1 cellular context compared by ENCODE assay signal in the genomic region with DNA sequence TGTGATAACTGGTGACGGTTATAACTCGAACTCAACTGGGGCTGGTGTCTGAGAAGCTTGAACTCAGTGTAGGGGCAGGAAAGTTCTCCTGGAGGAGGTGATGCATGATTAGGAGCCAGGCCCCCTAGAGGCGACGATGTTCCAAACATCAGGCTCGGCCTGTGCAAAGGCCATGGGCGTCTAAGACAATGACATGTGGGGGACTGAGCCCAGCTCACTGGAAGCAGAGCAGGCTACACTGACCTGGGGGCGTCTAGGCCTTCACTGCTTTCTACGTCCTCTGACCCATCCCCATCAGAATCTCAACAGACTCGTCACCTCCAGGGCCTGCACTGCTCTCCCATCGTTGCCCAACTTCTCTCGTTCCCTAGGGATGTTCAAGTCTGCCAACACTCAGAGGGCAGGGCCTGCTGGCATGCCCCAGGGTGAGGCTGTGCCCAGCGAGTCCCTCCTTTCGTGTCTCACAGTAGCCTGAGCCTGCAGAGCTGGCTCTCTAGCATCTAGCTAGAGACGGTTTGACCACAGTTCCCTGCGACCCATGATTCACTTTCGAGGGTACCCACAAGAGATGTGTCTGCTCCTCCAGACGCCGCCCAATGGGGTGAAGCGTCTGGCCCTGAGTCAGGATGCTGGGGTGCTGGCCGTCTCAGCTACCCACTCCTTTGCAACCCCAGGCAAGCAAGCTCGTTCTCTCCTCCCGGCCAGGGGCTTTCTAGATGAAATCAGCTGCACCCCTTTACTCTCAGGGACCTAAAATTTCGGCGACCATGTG.
TF ChIP-seq lines count a peak whose summit lies in the region.

No MANE protein-coding gene starts in this region.

TF ChIP-seq in HepG2, 621 proteins besides CTCF, POLR2A, EP300 and RAD21 (continued from another document and continues in another):
- TF ChIP-seq, protein P1, sequence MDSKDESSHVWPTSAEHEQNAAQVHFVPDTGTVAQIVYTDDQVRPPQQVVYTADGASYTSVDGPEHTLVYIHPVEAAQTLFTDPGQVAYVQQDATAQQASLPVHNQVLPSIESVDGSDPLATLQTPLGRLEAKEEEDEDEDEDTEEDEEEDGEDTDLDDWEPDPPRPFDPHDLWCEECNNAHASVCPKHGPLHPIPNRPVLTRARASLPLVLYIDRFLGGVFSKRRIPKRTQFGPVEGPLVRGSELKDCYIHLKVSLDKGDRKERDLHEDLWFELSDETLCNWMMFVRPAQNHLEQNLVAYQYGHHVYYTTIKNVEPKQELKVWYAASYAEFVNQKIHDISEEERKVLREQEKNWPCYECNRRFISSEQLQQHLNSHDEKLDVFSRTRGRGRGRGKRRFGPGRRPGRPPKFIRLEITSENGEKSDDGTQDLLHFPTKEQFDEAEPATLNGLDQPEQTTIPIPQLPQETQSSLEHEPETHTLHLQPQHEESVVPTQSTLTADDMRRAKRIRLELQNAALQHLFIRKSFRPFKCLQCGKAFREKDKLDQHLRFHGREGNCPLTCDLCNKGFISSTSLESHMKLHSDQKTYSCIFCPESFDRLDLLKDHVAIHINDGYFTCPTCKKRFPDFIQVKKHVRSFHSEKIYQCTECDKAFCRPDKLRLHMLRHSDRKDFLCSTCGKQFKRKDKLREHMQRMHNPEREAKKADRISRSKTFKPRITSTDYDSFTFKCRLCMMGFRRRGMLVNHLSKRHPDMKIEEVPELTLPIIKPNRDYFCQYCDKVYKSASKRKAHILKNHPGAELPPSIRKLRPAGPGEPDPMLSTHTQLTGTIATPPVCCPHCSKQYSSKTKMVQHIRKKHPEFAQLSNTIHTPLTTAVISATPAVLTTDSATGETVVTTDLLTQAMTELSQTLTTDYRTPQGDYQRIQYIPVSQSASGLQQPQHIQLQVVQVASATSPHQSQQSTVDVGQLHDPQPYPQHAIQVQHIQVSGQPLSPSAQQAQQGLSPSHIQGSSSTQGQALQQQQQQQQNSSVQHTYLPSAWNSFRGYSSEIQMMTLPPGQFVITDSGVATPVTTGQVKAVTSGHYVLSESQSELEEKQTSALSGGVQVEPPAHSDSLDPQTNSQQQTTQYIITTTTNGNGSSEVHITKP (CRISPR knock-in tag; IDR thresholded peaks at IDR 0.05; ENCODE audit: low read depth): peak; percentile 94
- no peak for TF ChIP-seq MAF1 (CRISPR knock-in tag; IDR thresholded peaks at IDR 0.05; ENCODE audit: borderline replicate concordance)
- TF ChIP-seq, protein P2, sequence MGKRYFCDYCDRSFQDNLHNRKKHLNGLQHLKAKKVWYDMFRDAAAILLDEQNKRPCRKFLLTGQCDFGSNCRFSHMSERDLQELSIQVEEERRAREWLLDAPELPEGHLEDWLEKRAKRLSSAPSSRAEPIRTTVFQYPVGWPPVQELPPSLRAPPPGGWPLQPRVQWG (CRISPR knock-in tag; IDR thresholded peaks at IDR 0.05; ENCODE audit: borderline replicate concordance, low read depth): no peak
- TF ChIP-seq NR2C2 (CRISPR knock-in tag; IDR thresholded peaks at IDR 0.05; ENCODE audit: borderline replicate concordance): no peak
- TF ChIP-seq ZNF263 (CRISPR knock-in tag; IDR thresholded peaks at IDR 0.05): no peak
- TF ChIP-seq AKAP8 (CRISPR knock-in tag; IDR thresholded peaks at IDR 0.05): no peak
- no peak for TF ChIP-seq ZNF569 (CRISPR knock-in tag; IDR thresholded peaks at IDR 0.05; ENCODE audit: borderline replicate concordance)
- TF ChIP-seq XRCC5 (optimal IDR thresholded peaks at IDR 0.05; ENCODE audit: low read length): peak; percentile 79
- no peak for TF ChIP-seq DMAP1 (CRISPR knock-in tag; IDR thresholded peaks at IDR 0.05)
- no peak for TF ChIP-seq ZNF616 (CRISPR knock-in tag; IDR thresholded peaks at IDR 0.05; ENCODE audit: low read depth)
- no peak for TF ChIP-seq NCOA5 (CRISPR knock-in tag; IDR thresholded peaks at IDR 0.05)
- TF ChIP-seq PHB2 (IDR thresholded peaks at IDR 0.05; ENCODE audit: partially characterized antibody): no peak
- TF ChIP-seq ZNF225 (CRISPR knock-in tag; IDR thresholded peaks at IDR 0.05): no peak
- TF ChIP-seq IKZF1 (IDR thresholded peaks at IDR 0.05): no peak
- TF ChIP-seq ZSCAN29 (CRISPR knock-in tag; conservative IDR thresholded peaks at IDR 0.05): no peak
- TF ChIP-seq, protein P3, sequence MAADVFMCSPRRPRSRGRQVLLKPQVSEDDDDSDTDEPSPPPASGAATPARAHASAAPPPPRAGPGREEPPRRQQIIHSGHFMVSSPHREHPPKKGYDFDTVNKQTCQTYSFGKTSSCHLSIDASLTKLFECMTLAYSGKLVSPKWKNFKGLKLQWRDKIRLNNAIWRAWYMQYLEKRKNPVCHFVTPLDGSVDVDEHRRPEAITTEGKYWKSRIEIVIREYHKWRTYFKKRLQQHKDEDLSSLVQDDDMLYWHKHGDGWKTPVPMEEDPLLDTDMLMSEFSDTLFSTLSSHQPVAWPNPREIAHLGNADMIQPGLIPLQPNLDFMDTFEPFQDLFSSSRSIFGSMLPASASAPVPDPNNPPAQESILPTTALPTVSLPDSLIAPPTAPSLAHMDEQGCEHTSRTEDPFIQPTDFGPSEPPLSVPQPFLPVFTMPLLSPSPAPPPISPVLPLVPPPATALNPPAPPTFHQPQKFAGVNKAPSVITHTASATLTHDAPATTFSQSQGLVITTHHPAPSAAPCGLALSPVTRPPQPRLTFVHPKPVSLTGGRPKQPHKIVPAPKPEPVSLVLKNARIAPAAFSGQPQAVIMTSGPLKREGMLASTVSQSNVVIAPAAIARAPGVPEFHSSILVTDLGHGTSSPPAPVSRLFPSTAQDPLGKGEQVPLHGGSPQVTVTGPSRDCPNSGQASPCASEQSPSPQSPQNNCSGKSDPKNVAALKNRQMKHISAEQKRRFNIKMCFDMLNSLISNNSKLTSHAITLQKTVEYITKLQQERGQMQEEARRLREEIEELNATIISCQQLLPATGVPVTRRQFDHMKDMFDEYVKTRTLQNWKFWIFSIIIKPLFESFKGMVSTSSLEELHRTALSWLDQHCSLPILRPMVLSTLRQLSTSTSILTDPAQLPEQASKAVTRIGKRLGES (CRISPR knock-in tag; IDR thresholded peaks at IDR 0.05; ENCODE audit: borderline replicate concordance): no peak
- no peak for TF ChIP-seq NFE2 (CRISPR knock-in tag; IDR thresholded peaks at IDR 0.05)
- TF ChIP-seq, protein P4, sequence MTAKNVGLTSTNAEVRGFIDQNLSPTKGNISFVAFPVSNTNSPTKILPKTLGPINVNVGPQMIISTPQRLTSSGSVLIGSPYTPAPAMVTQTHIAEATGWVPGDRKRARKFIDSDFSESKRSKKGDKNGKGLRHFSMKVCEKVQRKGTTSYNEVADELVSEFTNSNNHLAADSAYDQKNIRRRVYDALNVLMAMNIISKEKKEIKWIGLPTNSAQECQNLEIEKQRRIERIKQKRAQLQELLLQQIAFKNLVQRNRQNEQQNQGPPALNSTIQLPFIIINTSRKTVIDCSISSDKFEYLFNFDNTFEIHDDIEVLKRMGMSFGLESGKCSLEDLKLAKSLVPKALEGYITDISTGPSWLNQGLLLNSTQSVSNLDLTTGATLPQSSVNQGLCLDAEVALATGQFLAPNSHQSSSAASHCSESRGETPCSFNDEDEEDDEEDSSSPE (CRISPR knock-in tag; IDR thresholded peaks at IDR 0.05): no peak
- peak; percentile 63 for TF ChIP-seq KDM1A (CRISPR knock-in tag; IDR thresholded peaks at IDR 0.05)
- TF ChIP-seq ZNF678 (CRISPR knock-in tag; IDR thresholded peaks at IDR 0.05): no peak
- TF ChIP-seq POGZ (CRISPR knock-in tag; IDR thresholded peaks at IDR 0.05): no peak
- TF ChIP-seq, protein P5, sequence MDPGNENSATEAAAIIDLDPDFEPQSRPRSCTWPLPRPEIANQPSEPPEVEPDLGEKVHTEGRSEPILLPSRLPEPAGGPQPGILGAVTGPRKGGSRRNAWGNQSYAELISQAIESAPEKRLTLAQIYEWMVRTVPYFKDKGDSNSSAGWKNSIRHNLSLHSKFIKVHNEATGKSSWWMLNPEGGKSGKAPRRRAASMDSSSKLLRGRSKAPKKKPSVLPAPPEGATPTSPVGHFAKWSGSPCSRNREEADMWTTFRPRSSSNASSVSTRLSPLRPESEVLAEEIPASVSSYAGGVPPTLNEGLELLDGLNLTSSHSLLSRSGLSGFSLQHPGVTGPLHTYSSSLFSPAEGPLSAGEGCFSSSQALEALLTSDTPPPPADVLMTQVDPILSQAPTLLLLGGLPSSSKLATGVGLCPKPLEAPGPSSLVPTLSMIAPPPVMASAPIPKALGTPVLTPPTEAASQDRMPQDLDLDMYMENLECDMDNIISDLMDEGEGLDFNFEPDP (CRISPR knock-in tag; conservative IDR thresholded peaks at IDR 0.05): no peak
- TF ChIP-seq ZEB1 (IDR thresholded peaks at IDR 0.05; ENCODE audit: insufficient replicate concordance, low read depth): no peak
- TF ChIP-seq, protein P6, sequence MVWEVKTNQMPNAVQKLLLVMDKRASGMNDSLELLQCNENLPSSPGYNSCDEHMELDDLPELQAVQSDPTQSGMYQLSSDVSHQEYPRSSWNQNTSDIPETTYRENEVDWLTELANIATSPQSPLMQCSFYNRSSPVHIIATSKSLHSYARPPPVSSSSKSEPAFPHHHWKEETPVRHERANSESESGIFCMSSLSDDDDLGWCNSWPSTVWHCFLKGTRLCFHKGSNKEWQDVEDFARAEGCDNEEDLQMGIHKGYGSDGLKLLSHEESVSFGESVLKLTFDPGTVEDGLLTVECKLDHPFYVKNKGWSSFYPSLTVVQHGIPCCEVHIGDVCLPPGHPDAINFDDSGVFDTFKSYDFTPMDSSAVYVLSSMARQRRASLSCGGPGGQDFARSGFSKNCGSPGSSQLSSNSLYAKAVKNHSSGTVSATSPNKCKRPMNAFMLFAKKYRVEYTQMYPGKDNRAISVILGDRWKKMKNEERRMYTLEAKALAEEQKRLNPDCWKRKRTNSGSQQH (CRISPR knock-in tag; IDR thresholded peaks at IDR 0.05; ENCODE audit: low read depth): no peak
- no peak; the same call in 1 of the 2 replicates for TF ChIP-seq SOX5 (CRISPR knock-in tag; IDR thresholded peaks at IDR 0.05; ENCODE audit: borderline replicate concordance)
- TF ChIP-seq, protein P7, sequence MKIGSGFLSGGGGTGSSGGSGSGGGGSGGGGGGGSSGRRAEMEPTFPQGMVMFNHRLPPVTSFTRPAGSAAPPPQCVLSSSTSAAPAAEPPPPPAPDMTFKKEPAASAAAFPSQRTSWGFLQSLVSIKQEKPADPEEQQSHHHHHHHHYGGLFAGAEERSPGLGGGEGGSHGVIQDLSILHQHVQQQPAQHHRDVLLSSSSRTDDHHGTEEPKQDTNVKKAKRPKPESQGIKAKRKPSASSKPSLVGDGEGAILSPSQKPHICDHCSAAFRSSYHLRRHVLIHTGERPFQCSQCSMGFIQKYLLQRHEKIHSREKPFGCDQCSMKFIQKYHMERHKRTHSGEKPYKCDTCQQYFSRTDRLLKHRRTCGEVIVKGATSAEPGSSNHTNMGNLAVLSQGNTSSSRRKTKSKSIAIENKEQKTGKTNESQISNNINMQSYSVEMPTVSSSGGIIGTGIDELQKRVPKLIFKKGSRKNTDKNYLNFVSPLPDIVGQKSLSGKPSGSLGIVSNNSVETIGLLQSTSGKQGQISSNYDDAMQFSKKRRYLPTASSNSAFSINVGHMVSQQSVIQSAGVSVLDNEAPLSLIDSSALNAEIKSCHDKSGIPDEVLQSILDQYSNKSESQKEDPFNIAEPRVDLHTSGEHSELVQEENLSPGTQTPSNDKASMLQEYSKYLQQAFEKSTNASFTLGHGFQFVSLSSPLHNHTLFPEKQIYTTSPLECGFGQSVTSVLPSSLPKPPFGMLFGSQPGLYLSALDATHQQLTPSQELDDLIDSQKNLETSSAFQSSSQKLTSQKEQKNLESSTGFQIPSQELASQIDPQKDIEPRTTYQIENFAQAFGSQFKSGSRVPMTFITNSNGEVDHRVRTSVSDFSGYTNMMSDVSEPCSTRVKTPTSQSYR (CRISPR knock-in tag; IDR thresholded peaks at IDR 0.05; ENCODE audit: borderline replicate concordance): no peak
- no peak for TF ChIP-seq PAX8 (CRISPR knock-in tag; IDR thresholded peaks at IDR 0.05; ENCODE audit: borderline replicate concordance)
- peak; percentile 80 for TF ChIP-seq SAP130 (CRISPR knock-in tag; IDR thresholded peaks at IDR 0.05; ENCODE audit: low read depth)
- TF ChIP-seq NFYB (CRISPR knock-in tag; IDR thresholded peaks at IDR 0.05): no peak
- no peak for TF ChIP-seq NONO (IDR thresholded peaks at IDR 0.05)
- TF ChIP-seq NONO (CRISPR knock-in tag; conservative IDR thresholded peaks at IDR 0.05): 0 out of 2 replicates have a peak, but pooled peaks have one; percentile 26
- TF ChIP-seq, protein P8, sequence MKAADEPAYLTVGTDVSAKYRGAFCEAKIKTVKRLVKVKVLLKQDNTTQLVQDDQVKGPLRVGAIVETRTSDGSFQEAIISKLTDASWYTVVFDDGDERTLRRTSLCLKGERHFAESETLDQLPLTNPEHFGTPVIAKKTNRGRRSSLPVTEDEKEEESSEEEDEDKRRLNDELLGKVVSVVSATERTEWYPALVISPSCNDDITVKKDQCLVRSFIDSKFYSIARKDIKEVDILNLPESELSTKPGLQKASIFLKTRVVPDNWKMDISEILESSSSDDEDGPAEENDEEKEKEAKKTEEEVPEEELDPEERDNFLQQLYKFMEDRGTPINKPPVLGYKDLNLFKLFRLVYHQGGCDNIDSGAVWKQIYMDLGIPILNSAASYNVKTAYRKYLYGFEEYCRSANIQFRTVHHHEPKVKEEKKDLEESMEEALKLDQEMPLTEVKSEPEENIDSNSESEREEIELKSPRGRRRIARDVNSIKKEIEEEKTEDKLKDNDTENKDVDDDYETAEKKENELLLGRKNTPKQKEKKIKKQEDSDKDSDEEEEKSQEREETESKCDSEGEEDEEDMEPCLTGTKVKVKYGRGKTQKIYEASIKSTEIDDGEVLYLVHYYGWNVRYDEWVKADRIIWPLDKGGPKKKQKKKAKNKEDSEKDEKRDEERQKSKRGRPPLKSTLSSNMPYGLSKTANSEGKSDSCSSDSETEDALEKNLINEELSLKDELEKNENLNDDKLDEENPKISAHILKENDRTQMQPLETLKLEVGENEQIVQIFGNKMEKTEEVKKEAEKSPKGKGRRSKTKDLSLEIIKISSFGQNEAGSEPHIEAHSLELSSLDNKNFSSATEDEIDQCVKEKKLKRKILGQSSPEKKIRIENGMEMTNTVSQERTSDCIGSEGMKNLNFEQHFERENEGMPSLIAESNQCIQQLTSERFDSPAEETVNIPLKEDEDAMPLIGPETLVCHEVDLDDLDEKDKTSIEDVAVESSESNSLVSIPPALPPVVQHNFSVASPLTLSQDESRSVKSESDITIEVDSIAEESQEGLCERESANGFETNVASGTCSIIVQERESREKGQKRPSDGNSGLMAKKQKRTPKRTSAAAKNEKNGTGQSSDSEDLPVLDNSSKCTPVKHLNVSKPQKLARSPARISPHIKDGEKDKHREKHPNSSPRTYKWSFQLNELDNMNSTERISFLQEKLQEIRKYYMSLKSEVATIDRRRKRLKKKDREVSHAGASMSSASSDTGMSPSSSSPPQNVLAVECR (CRISPR knock-in tag; IDR thresholded peaks at IDR 0.05; ENCODE audit: borderline replicate concordance): peak; percentile 52; the same call in 1 of the 2 replicates
- no peak for TF ChIP-seq ETV6 (CRISPR knock-in tag; conservative IDR thresholded peaks at IDR 0.05)
- no peak for TF ChIP-seq ZNF232 (CRISPR knock-in tag; IDR thresholded peaks at IDR 0.05; ENCODE audit: borderline replicate concordance)
- TF ChIP-seq ZFP36L2 (CRISPR knock-in tag; IDR thresholded peaks at IDR 0.05): no peak
- TF ChIP-seq YEATS2 (CRISPR knock-in tag; IDR thresholded peaks at IDR 0.05; ENCODE audit: borderline replicate concordance): peak; percentile 36; the same call in 1 of the 2 replicates
- no peak for TF ChIP-seq SMAD9 (CRISPR knock-in tag; IDR thresholded peaks at IDR 0.05)
